Comparison of ENCODE assay signal across 2 cellular contexts in the genomic region with DNA sequence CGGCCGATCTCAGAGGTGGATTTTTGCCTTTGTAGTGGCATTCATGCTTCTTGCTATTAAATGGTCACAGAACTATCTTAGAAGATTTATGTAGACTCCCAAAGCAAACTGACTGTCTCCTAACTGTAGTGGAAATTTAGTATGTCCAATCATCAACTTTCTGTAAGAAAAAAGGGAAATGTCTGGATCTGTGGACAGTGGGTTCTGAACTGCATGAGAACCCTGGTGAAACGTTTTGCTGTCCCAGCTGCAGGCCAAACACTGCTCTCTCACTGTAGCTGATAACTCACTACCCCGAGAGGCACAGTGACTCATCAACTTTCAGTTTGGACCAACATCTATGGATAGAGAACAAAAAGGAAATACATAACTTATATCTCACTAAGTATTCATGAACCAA.
A peak's percentile ranks its signal among the peaks of the same experiment; 100 is the strongest.
TF ChIP-seq lines count a peak whose summit lies in the region.

No MANE protein-coding gene starts in this region.

TF ChIP-seq in GM12891, 5 proteins besides CTCF, POLR2A, EP300 and RAD21 (continued from another document):
- TF ChIP-seq SPI1 (IDR thresholded peaks at IDR 0.05; ENCODE audit: low read depth, low read length), result 0 out of 2 replicates have a peak, but pooled peaks have one; percentile 13
- no peak for TF ChIP-seq TAF1 (IDR thresholded peaks at IDR 0.05; ENCODE audit: low read depth, low read length)
- no peak for TF ChIP-seq POU2F2 (IDR thresholded peaks at IDR 0.05; ENCODE audit: low read depth, low read length)
TF ChIP-seq in GM12891: peak in this region for 1.

TF ChIP-seq in H1, 55 proteins besides CTCF, POLR2A, EP300 and RAD21 (continued from another document):
- peak; percentile 87 for TF ChIP-seq BACH1 (IDR thresholded peaks at IDR 0.05; ENCODE audit: low read length)
